In the genomic region with DNA sequence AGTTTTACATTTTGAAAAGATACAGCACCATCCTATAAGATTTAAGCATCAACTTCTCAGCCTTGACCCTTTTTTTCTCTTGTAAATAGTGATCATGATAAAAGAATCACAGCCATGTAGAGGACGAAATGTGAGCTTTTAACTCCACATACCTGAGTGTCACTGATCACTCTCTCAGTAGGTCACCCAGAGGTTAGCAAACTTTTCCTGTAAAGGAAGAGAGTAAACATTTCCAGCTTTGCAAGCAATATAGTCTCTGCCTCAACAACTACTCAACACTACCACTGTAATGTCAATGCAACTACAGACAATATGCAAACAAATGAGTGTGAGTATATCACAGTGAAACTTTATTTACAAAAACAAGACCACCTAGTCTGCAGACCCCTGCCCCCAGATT, we compare ENCODE assay signal across 21 cellular contexts.
DNase-seq lines count a peak whose midpoint lies in the region; ATAC-seq, FAIRE-seq and TF ChIP-seq lines count a peak whose summit lies in the region.
"Had no signal": no experiment of that assay in that cellular context is flagged by ENCODE, and none has a peak within 500 bp of the region (broad histone marks: within the 10 kb centered on the region; RNA-seq: fewer than 3 reads in every experiment).

No MANE protein-coding gene starts in this region.

- DNase-seq in A549 (ENCODE audit: low read depth in 1 of 2, low spot score in 1 of 2) (no peak), Caco-2 (peak in 1 of 2 experiments; percentile 50), hepatocyte (ENCODE audit: low spot score) (peak; percentile 27), HepG2 (ENCODE audit: low spot score) (peak; percentile 2), NCI-H526 treated with DMSO at 0.1 percent for 48 hours (lab: John Stamatoyannopoulos, UW) (no peak)
- DNase-seq in CD4-positive, alpha-beta T cell: no peak
- no peak for DNase-seq in activated CD4-positive, alpha-beta T cell treated with anti-CD3 and anti-CD28 coated beads, Interleukin-2, amount 50 U/mL, for 4 hours
- DNase-seq: AML-193; Calu3; CD4-positive, alpha-beta memory T cell; H9; IMR-90 had no signal

- H2AFZ ChIP-seq in hepatocyte (no peak overlapping the region), HepG2 (ENCODE audit: low read length) (no peak overlapping the region)
- H2AFZ ChIP-seq: GM23338 had no signal

- H4K20me1 ChIP-seq in hepatocyte (ENCODE audit: insufficient read depth, poor library complexity, severe bottlenecking): no peaks in the 10 kb centered on the region
- H4K20me1 ChIP-seq in HepG2 (ENCODE audit: insufficient read depth, low read length): no peaks in the 10 kb centered on the region

- BruUV-seq in Caco-2 (replicated peaks; lab: Mats Ljungman, UMichigan) (no TSS peak), HepG2 (replicated peaks; lab: Mats Ljungman, UMichigan) (no TSS peak)

- 16% methylated on average over 1 of the region's 1 CpG for WGBS in A549 (ENCODE audit: missing lambda C conversion rate)
- 19% methylated on average over 1 of the region's 1 CpG for WGBS in hepatocyte (ENCODE audit: low lambda C conversion rate, missing lambda C conversion rate)
- WGBS in HepG2 (ENCODE audit: low lambda C conversion rate): 0% methylated on average over 1 of the region's 1 CpG

- H3K27ac ChIP-seq in A549 (no peak overlapping the region), hepatocyte (peak overlapping the region; percentile 73), HepG2 (ENCODE audit: extremely low read length, insufficient read depth, low read length) (no peak overlapping the region)
- H3K27ac ChIP-seq in CD4-positive, alpha-beta T cell (ENCODE audit: low read depth, low read length): no peak overlapping the region
- H3K27ac ChIP-seq: C4-2B, HL-60 had no signal

- TF ChIP-seq CTCF in A549 (IDR thresholded peaks at IDR 0.05) (no peak), Caco-2 (IDR thresholded peaks at IDR 0.05; ENCODE audit: insufficient read depth in 1 of 2, low read depth in 1 of 2, low read length in 1 of 2, severe bottlenecking in 1 of 2, unreplicated experiment in 1 of 2) (no peak), hepatocyte (IDR thresholded peaks at IDR 0.05; ENCODE audit: poor library complexity) (no peak), HepG2 (CRISPR knock-in tag; IDR thresholded peaks at IDR 0.05) (no peak)
- no peak for TF ChIP-seq CTCF in CD4-positive, alpha-beta T cell (IDR thresholded peaks at IDR 0.05)

- intact Hi-C loops in Caco-2 (cut with micrococcal nuclease; ENCODE audit: unreplicated experiment) (loop anchor here (2.0 to 5.0 kb wide), 2 partner anchors 20 to 253 kb away; no protein-coding TSS in a partner anchor), HepG2 (cut with micrococcal nuclease; ENCODE audit: unreplicated experiment) (no loop called here)
- intact Hi-C loops in CD4-positive, alpha-beta T cell (cut with DNase I, micrococcal nuclease): no loop called here

- no peak for TF ChIP-seq EP300 in A549 (IDR thresholded peaks at IDR 0.05)
- no peak for TF ChIP-seq EP300 in HepG2 (IDR thresholded peaks at IDR 0.05; ENCODE audit: low read depth in 2 of 2, low read length in 2 of 2)
- no peak for TF ChIP-seq EP300 in HepG2 (CRISPR knock-in tag; IDR thresholded peaks at IDR 0.05; ENCODE audit: borderline replicate concordance)

- H3K4me2 ChIP-seq in A549 (peak overlapping the region; percentile 26; the same call in 1 of the 3 replicates), hepatocyte (no peak overlapping the region), HepG2 (ENCODE audit: low read depth, low read length) (no peak overlapping the region)
- H3K4me2 ChIP-seq: GM23338 had no signal

- H3K9ac ChIP-seq in HepG2 (ENCODE audit: insufficient read depth, low read depth, low read length): no peak overlapping the region

- TF ChIP-seq POLR2A in A549 (IDR thresholded peaks at IDR 0.05; ENCODE audit: low read length): no peak
- TF ChIP-seq POLR2A in HepG2 (IDR thresholded peaks at IDR 0.05; ENCODE audit: insufficient read depth in 1 of 2, low read depth in 2 of 2, low read length in 2 of 2): no peak

- H3K9me3 ChIP-seq in A549: no peaks in the 10 kb centered on the region
- H3K9me3 ChIP-seq in Caco-2: no peaks in the 10 kb centered on the region
- H3K9me3 ChIP-seq in hepatocyte (ENCODE audit: low read depth): no peaks in the 10 kb centered on the region
- H3K9me3 ChIP-seq in HepG2 (ENCODE audit: low read length): peaks cover 69% of the 10 kb centered on the region
- H3K9me3 ChIP-seq in CD4-positive, alpha-beta T cell (ENCODE audit: control insufficient read depth, low read length): no peaks in the 10 kb centered on the region

- peaks cover 2% of the 10 kb centered on the region for H3K79me2 ChIP-seq in hepatocyte
- no peaks in the 10 kb centered on the region for H3K79me2 ChIP-seq in HepG2 (ENCODE audit: insufficient read depth, low read length)

- H3K27me3 ChIP-seq in Caco-2 (replicated peaks; ENCODE audit: control insufficient read depth, insufficient read depth, low read length): no peaks in the 10 kb centered on the region
- H3K27me3 ChIP-seq in hepatocyte: no peaks in the 10 kb centered on the region
- no peaks in the 10 kb centered on the region for H3K27me3 ChIP-seq in HepG2 (ENCODE audit: control insufficient read depth in 1 of 2, insufficient read depth in 2 of 2, low read length in 2 of 2)
- no peaks in the 10 kb centered on the region for H3K27me3 ChIP-seq in CD4-positive, alpha-beta T cell (ENCODE audit: control insufficient read depth, insufficient read depth, low read length)

- H3K4me1 Mint-ChIP-seq in Caco-2 (ENCODE audit: low read depth, unreplicated experiment): peaks cover 25% of the 10 kb centered on the region
- no peaks in the 10 kb centered on the region for H3K4me1 Mint-ChIP-seq in CD4-positive, alpha-beta T cell (ENCODE audit: low read depth)
- H3K4me1 Mint-ChIP-seq: CD4-positive, alpha-beta memory T cell had no signal

- no peaks in the 10 kb centered on the region for H3K9me3 Mint-ChIP-seq in Caco-2 (ENCODE audit: unreplicated experiment)
- H3K9me3 Mint-ChIP-seq in CD4-positive, alpha-beta T cell: peaks cover 3% of the 10 kb centered on the region
- H3K9me3 Mint-ChIP-seq: GM23338 had no signal

- H3K9me2 ChIP-seq in hepatocyte (replicated peaks; ENCODE audit: insufficient read depth): no peaks in the 10 kb centered on the region

- peaks cover 4% of the 10 kb centered on the region for H3K36me3 Mint-ChIP-seq in Caco-2 (ENCODE audit: insufficient read depth, unreplicated experiment)
- no peaks in the 10 kb centered on the region for H3K36me3 Mint-ChIP-seq in CD4-positive, alpha-beta T cell (ENCODE audit: low read depth)
- H3K36me3 Mint-ChIP-seq: CD4-positive, alpha-beta memory T cell had no signal

- H3K4me3 ChIP-seq in A549: no peak overlapping the region
- no peak overlapping the region for H3K4me3 ChIP-seq in Caco-2 (ENCODE audit: low read depth, low read length)
- H3K4me3 ChIP-seq in hepatocyte: no peak overlapping the region
- H3K4me3 ChIP-seq in HepG2 (replicated peaks in 1 of 3; ENCODE audit: insufficient read depth in 1 of 3, low read depth in 2 of 3, low read length in 3 of 3): no peak overlapping the region
- H3K4me3 ChIP-seq: GM23338, K562 had no signal

- FAIRE-seq in A549 (lab: Jason Lieb, UNC): peak; percentile 67
- FAIRE-seq in HepG2 (lab: Jason Lieb, UNC): no peak
- FAIRE-seq: A204.1, G401.6, GM12891, GM19239, K562 had no signal

- no peaks in the 10 kb centered on the region for H3K36me3 ChIP-seq in Caco-2 (ENCODE audit: control insufficient read depth, insufficient read depth, low read length)
- no peaks in the 10 kb centered on the region for H3K36me3 ChIP-seq in hepatocyte (replicated peaks; ENCODE audit: insufficient read depth, low read depth)
- H3K36me3 ChIP-seq in HepG2 (replicated peaks in 1 of 2; ENCODE audit: control insufficient read depth in 1 of 2, insufficient read depth in 2 of 2, low read length in 2 of 2): no peaks in the 10 kb centered on the region

- H3K4me1 ChIP-seq in A549 (peaks cover 5% of the 10 kb centered on the region; the same call in 2 of the 3 replicates), Caco-2 (peaks cover 47% of the 10 kb centered on the region), hepatocyte (ENCODE audit: insufficient read depth) (peaks cover 21% of the 10 kb centered on the region), HepG2 (ENCODE audit: insufficient read depth, low read length) (no peaks in the 10 kb centered on the region)

- no peak overlapping the region for H3K4me3 Mint-ChIP-seq in Caco-2 (ENCODE audit: unreplicated experiment)
- no peak overlapping the region for H3K4me3 Mint-ChIP-seq in CD4-positive, alpha-beta T cell
- H3K4me3 Mint-ChIP-seq: CD4-positive, alpha-beta memory T cell; GM23338; H9 had no signal

- H3K27me3 Mint-ChIP-seq in Caco-2 (ENCODE audit: insufficient read depth, unreplicated experiment): no peaks in the 10 kb centered on the region
- H3K27me3 Mint-ChIP-seq in CD4-positive, alpha-beta T cell: no peaks in the 10 kb centered on the region
- H3K27me3 Mint-ChIP-seq: CD4-positive, alpha-beta memory T cell had no signal

- CTCF ChIA-PET in A549 (lab: Yijun Ruan, JAX): no interaction called here
- CTCF ChIA-PET in Caco-2 (lab: Charles Lee): no interaction called here
- CTCF ChIA-PET in HepG2 (lab: Yijun Ruan, JAX; ENCODE audit: low intra/inter-chr PET ratio, low total read pairs): no interaction called here
- CTCF ChIA-PET in CD4-positive, alpha-beta T cell (lab: Charles Lee): no interaction called here

- TF ChIP-seq RAD21 in A549 (conservative IDR thresholded peaks at IDR 0.05 in 1 of 2, IDR thresholded peaks at IDR 0.05 in 1 of 2) (no peak), HepG2 (CRISPR knock-in tag; IDR thresholded peaks at IDR 0.05) (no peak)

- ATAC-seq in A549 (no peak), HepG2 (no peak), HG03108 (IDR thresholded peaks at IDR 0.05; ENCODE audit: unreplicated experiment) (no peak)
- no peak for ATAC-seq in CD4-positive, alpha-beta T cell (ENCODE audit: poor library complexity)
- ATAC-seq: GM23338, K562 had no signal

- POLR2A ChIA-PET in A549 (lab: Yijun Ruan, JAX) (no interaction called here), Caco-2 (lab: Charles Lee) (no interaction called here), HepG2 (lab: Yijun Ruan, JAX) (no interaction called here)
- POLR2A ChIA-PET in CD4-positive, alpha-beta T cell (lab: Charles Lee): no interaction called here

- in situ Hi-C loops in HepG2 (cut with HindIII; ENCODE audit: extremely low pct_ligation_motif_present, low pct_unique_long_range_greater_than_20kb): no loop called here

- H3K27ac Mint-ChIP-seq in Caco-2 (ENCODE audit: unreplicated experiment): peak overlapping the region; percentile 78
- no peak overlapping the region for H3K27ac Mint-ChIP-seq in CD4-positive, alpha-beta T cell
- H3K27ac Mint-ChIP-seq: CD4-positive, alpha-beta memory T cell; GM23338; H9 had no signal

TF ChIP-seq in A549, 52 proteins besides CTCF, POLR2A, EP300 and RAD21:
- TF ChIP-seq KDM1A (IDR thresholded peaks at IDR 0.05; ENCODE audit: low read depth) (no peak), ZNF302 (CRISPR knock-in tag; IDR thresholded peaks at IDR 0.05) (no peak), JUN (IDR thresholded peaks at IDR 0.05) (no peak)

TF ChIP-seq in HepG2, 621 proteins besides CTCF, POLR2A, EP300 and RAD21 (continues in another document):
- no peak for TF ChIP-seq DMAP1 (CRISPR knock-in tag; IDR thresholded peaks at IDR 0.05)
- no peak for TF ChIP-seq ZNF879 (CRISPR knock-in tag; IDR thresholded peaks at IDR 0.05)

Comparison
In these comparisons a context has a peak if more than half of its experiments do, and no peak if none do; other contexts are left out.
1. DNase-seq: peak in hepatocyte (single experiment) and HepG2 (single experiment); none in A549 (0 of 2), NCI-H526 treated with DMSO at 0.1 percent for 48 hours (single experiment), CD4-positive, alpha-beta T cell (0 of 10) and activated CD4-positive, alpha-beta T cell treated with anti-CD3 and anti-CD28 coated beads, Interleukin-2, amount 50 U/mL, for 4 hours (0 of 2).